34 cellular contexts compared by ENCODE assay signal in the genomic region with DNA sequence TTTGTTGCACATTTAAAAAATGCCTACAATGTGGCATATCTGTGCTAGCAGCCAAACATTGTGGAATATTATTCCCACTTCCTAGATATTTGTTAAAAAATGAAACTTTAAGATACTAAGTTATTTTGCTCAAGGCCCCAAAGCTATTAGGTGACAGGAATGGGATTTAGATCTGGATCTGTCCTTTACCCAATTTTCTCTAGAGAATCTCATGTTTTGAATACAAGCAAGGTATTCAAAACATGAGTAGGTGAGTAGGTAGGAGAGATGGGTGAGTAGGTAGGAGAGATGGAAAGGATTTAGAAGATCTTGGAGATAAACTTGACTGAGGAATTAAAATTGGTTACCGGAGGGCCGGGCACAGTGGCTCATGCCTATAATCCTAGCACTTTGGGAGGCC.
"Had no signal": no experiment of that assay in that cellular context is flagged by ENCODE, and none has a peak within 500 bp of the region (broad histone marks: within the 10 kb centered on the region; RNA-seq: fewer than 3 reads in every experiment).

No MANE protein-coding gene starts in this region.

- H3K9me3 ChIP-seq: MG63 had no signal

- H3K4me3 ChIP-seq: MG63 had no signal

- H3K27me3 ChIP-seq: MG63 had no signal

- DNase-seq: Karpas-422, Kasumi-1, MG63, MM.1S, NCI-H1048, NCI-H1092, NCI-H1092 treated with DMSO at 0.1 percent for 48 hours, NCI-H1105, NCI-H1105 treated with DMSO at 0.1 percent for 48 hours, NCI-H1417, NCI-H1417 treated with DMSO at 0.1 percent for 48 hours, NCI-H1436, NCI-H1436 treated with DMSO at 0.1 percent for 48 hours, NCI-H146, NCI-H1694, NCI-H1694 treated with DMSO at 0.1 percent for 48 hours, NCI-H187, NCI-H187 treated with DMSO at 0.1 percent for 48 hours, NCI-H1930, NCI-H2029, NCI-H2029 treated with DMSO at 0.1 percent for 48 hours, NCI-H2081, NCI-H2081 treated with DMSO at 0.1 percent for 48 hours, NCI-H2107, NCI-H2171, NCI-H2171 treated with DMSO at 0.1 percent for 48 hours, NCI-H2227 treated with DMSO at 0.1 percent for 48 hours, NCI-H226, NCI-H345, NCI-H446, NCI-H446 treated with DMSO at 0.1 percent for 48 hours, NCI-H510A, NCI-H510A treated with DMSO at 0.1 percent for 48 hours, NCI-H524 had no signal

- H3K36me3 ChIP-seq: MG63 had no signal
